12 cellular contexts compared by ENCODE assay signal in genomic region chr4:173991321-173991720, GRCh38.
"Had no signal": no experiment of that assay in that cellular context is flagged by ENCODE, and none has a peak within 500 bp of the region (broad histone marks: within the 10 kb centered on the region; RNA-seq: fewer than 3 reads in every experiment).

No MANE protein-coding gene starts in this region.

- DNase-seq: activated CD4-positive, alpha-beta T cell treated with anti-CD3 and anti-CD28 coated beads, Interleukin-2, amount 50 U/mL, for 48 hours; activated naive CD4-positive, alpha-beta T cell treated with anti-CD3 and anti-CD28 coated beads for 36 hours; activated naive CD8-positive, alpha-beta T cell treated with anti-CD3 and anti-CD28 coated beads, Interleukin-2, amount 50 U/mL, for 24 hours; gastrocnemius medialis; hippocampal formation; stimulated activated CD4-positive, alpha-beta T cell treated with anti-CD3 and anti-CD28 coated beads, Interleukin-1b, Interleukin-23, amount 100 ng/mL, for 48 hours had no signal

- H3K36me3 ChIP-seq: gastrocnemius medialis, thyroid gland, WERI-Rb-1 had no signal

- H3K4me3 Mint-ChIP-seq: activated naive CD4-positive, alpha-beta T cell treated with anti-CD3 and anti-CD28 coated beads for 36 hours; activated naive CD8-positive, alpha-beta T cell treated with anti-CD3 and anti-CD28 coated beads, Interleukin-2, amount 50 U/mL, for 24 hours; T-helper 1 cell treated with Interleukin-12 subunit alpha and Interleukin-12 subunit beta and Interleukin-4 antibody, amounts not matched to agents 30 μg/mL and 1 μg/mL, for 36 hours had no signal

- H3K27ac ChIP-seq: epithelial cell of prostate, gastrocnemius medialis, psoas muscle, thyroid gland, WERI-Rb-1 had no signal

- H3K4me3 ChIP-seq: gastrocnemius medialis, psoas muscle, thyroid gland had no signal

- H3K4me1 Mint-ChIP-seq: activated naive CD8-positive, alpha-beta T cell treated with anti-CD3 and anti-CD28 coated beads, Interleukin-2, amount 50 U/mL, for 24 hours had no signal

- H3K9me3 ChIP-seq: gastrocnemius medialis, psoas muscle, thyroid gland had no signal

- H3K9me3 Mint-ChIP-seq: activated naive CD4-positive, alpha-beta T cell treated with anti-CD3 and anti-CD28 coated beads for 36 hours; activated naive CD8-positive, alpha-beta T cell treated with anti-CD3 and anti-CD28 coated beads, Interleukin-2, amount 50 U/mL, for 24 hours; activated T-helper 2 cell treated with anti-CD3 and anti-CD28 coated beads, Interferon-gamma antibody, Interleukin-2, Interleukin-4, amounts not matched to agents 10 μg/mL and 5 μg/mL and 100 μg/mL, durations not matched to agents 14 hours and 24 hours and 36 hours; T-helper 1 cell treated with Interleukin-12 subunit alpha and Interleukin-12 subunit beta and Interleukin-4 antibody, amounts not matched to agents 30 μg/mL and 1 μg/mL, for 36 hours had no signal

- H3K4me1 ChIP-seq: gastrocnemius medialis, psoas muscle, thyroid gland had no signal

- H3K27me3 ChIP-seq: gastrocnemius medialis, thyroid gland had no signal

- H3K27me3 Mint-ChIP-seq: activated naive CD8-positive, alpha-beta T cell treated with anti-CD3 and anti-CD28 coated beads, Interleukin-2, amount 50 U/mL, for 24 hours had no signal

- H3K27ac Mint-ChIP-seq: activated naive CD4-positive, alpha-beta T cell treated with anti-CD3 and anti-CD28 coated beads for 36 hours; activated naive CD8-positive, alpha-beta T cell treated with anti-CD3 and anti-CD28 coated beads, Interleukin-2, amount 50 U/mL, for 24 hours; activated T-helper 2 cell treated with anti-CD3 and anti-CD28 coated beads, Interferon-gamma antibody, Interleukin-2, Interleukin-4, amounts not matched to agents 10 μg/mL and 5 μg/mL and 100 μg/mL, durations not matched to agents 14 hours and 24 hours and 36 hours; T-helper 1 cell treated with Interleukin-12 subunit alpha and Interleukin-12 subunit beta and Interleukin-4 antibody, amounts not matched to agents 30 μg/mL and 1 μg/mL, for 36 hours had no signal
